1 cellular context compared by ENCODE assay signal in genomic region chrX:15305899-15306298, GRCh38.
A peak's percentile ranks its signal among the peaks of the same experiment; 100 is the strongest.
TF ChIP-seq lines count a peak whose summit lies in the region.

No MANE protein-coding gene starts in this region.

TF ChIP-seq in HEK293, 187 proteins besides CTCF, POLR2A, EP300 and RAD21 (continued from another document):
- TF ChIP-seq ATF2 (tag by site-specific recombination; IDR thresholded peaks at IDR 0.05; ENCODE audit: low read depth) = peak; percentile 65; the same call in 1 of the 2 replicates
- TF ChIP-seq ZNF518A (tag by site-specific recombination; conservative IDR thresholded peaks at IDR 0.05; ENCODE audit: low read depth) = peak; percentile 40; the same call in 1 of the 2 replicates
